Comparison of ENCODE assay signal across 8 cellular contexts in genomic region chr2:3379647-3380534, GRCh38. TPM values are rescaled to one million over a fixed set of nuclear protein-coding genes. Genes with fewer than 3 reads are reported as not detected.
A peak's percentile ranks its signal among the peaks of the same experiment; 100 is the strongest.
DNase-seq lines count a peak whose midpoint lies in the region; TF ChIP-seq lines count a peak whose summit lies in the region.

TSS of gene TRAPPC12 (plus strand) at chr2:3379694. CDS start at chr2:3387624, 7,930 bp downstream.

- H3K36me3 ChIP-seq in mucosa of stomach (ENCODE audit: control insufficient read depth, insufficient read depth, low read length): no peaks in the 10 kb centered on the region

- peaks cover 21% of the 10 kb centered on the region for H3K4me1 ChIP-seq in mucosa of stomach (ENCODE audit: control insufficient read depth, insufficient read depth, low read length)

- H3K9me3 ChIP-seq in mucosa of stomach (ENCODE audit: control insufficient read depth, low read length): no peaks in the 10 kb centered on the region

- peak; percentile 34 for TF ChIP-seq CTCF in GM20000 (IDR thresholded peaks at IDR 0.05; ENCODE audit: extremely low read depth, missing control alignments)

- TF ChIP-seq POLR2A in erythroblast (IDR thresholded peaks at IDR 0.05; ENCODE audit: low read length): peak; percentile 93

- H3K27me3 ChIP-seq in mucosa of stomach (ENCODE audit: control insufficient read depth, insufficient read depth, low read length): no peaks in the 10 kb centered on the region

- peak within 1 kb of the TSS; percentile 94 for H3K4me3 ChIP-seq in mucosa of stomach (ENCODE audit: low read length)

- DNase-seq in D341Med (ENCODE audit: low spot score) (peak; percentile 92), GM20000 (ENCODE audit: low spot score) (peak; percentile 92), HT1080 (ENCODE audit: low read depth) (peak; percentile 89), OCI-M2 (lab: John Stamatoyannopoulos, UW; ENCODE audit: unreplicated experiment) (peak; percentile 68), activated T-cell treated with anti-CD3 and anti-CD28 coated beads for 48 hours (ENCODE audit: low read depth) (peak; percentile 90), erythroblast (lab: John Stamatoyannopoulos, UW) (peak; percentile 92 to 93)
- peak; percentile 87 for DNase-seq in stimulated activated CD8-positive, alpha-beta memory T cell treated with anti-CD3 and anti-CD28 coated beads, Interleukin-7, amount 100 ng/mL, for 24 hours (ENCODE audit: low read depth)

- peak within 1 kb of the TSS; percentile 93 for H3K9ac ChIP-seq in mucosa of stomach (ENCODE audit: low read length)

RNA-seq across cellular contexts. Expression of gene TRAPPC12, which starts in this region (rescaled TPM):
- total RNA-seq in HT1080 (2014; rRNA removed; shearing (Covaris generic)): 63.2 and 74.4 TPM in 2 replicates
- polyA plus RNA-seq in HT1080 (2015; cell fraction: cytosol; rRNA removed): 36.1 and 40.3 TPM in 2 replicates
- polyA plus RNA-seq in HT1080 (2015; cell fraction: nucleus; rRNA removed): 73.2 and 84.2 TPM in 2 replicates

Comparison
In these comparisons a context has a peak if more than half of its experiments do, and no peak if none do; other contexts are left out.
1. Peak in every context shown above with its lines: DNase-seq and H3K4me3 ChIP-seq.